In genomic region chr19:47429140-47429793, GRCh38 we compare ENCODE assay signal across 16 cellular contexts. TPM values are rescaled to one million over a fixed set of nuclear protein-coding genes. Genes with fewer than 3 reads are reported as not detected.
DNase-seq lines count a peak whose midpoint lies in the region; TF ChIP-seq lines count a peak whose summit lies in the region.
"Had no signal": no experiment of that assay in that cellular context is flagged by ENCODE, and none has a peak within 500 bp of the region (broad histone marks: within the 10 kb centered on the region; RNA-seq: fewer than 3 reads in every experiment).

No MANE protein-coding gene starts in this region.

- H3K18ac ChIP-seq in neuronal stem cell (ENCODE audit: low read length) = peak overlapping the region; percentile 83

- H2BK120ac ChIP-seq in neuronal stem cell (ENCODE audit: low read depth, low read length) = peak overlapping the region; percentile 50

- H4K91ac ChIP-seq in neuronal stem cell (ENCODE audit: low read depth, low read length, poor library complexity) = no peak overlapping the region

- H3K9me3 Mint-ChIP-seq in activated CD4-positive, alpha-beta T cell treated with anti-CD3 and anti-CD28 coated beads, Interleukin-2, amount 10 ng/mL, durations not matched to agents 24 days and 14 days = no peaks in the 10 kb centered on the region
- no peaks in the 10 kb centered on the region for H3K9me3 Mint-ChIP-seq in dendritic cell treated with granulocyte-macrophage colony-stimulating factor and Interleukin-4, amounts not matched to agents 40 ng/mL and 50 ng/mL, for 4 days
- no peaks in the 10 kb centered on the region for H3K9me3 Mint-ChIP-seq in chondrocyte (ENCODE audit: low read depth)

- H4K20me1 ChIP-seq in KMS-11 (ENCODE audit: insufficient read depth) = no peaks in the 10 kb centered on the region

- no peaks in the 10 kb centered on the region for H3K36me3 ChIP-seq in KMS-11 (ENCODE audit: insufficient read depth)
- H3K36me3 ChIP-seq in neuronal stem cell (replicated peaks in 1 of 2; ENCODE audit: control insufficient read depth in 2 of 2, insufficient read depth in 2 of 2, low read length in 2 of 2) = no peaks in the 10 kb centered on the region
- H3K36me3 ChIP-seq: ascending aorta, esophagus squamous epithelium had no signal

- intact Hi-C loops in activated CD4-positive, alpha-beta T cell treated with anti-CD3 and anti-CD28 coated beads, Interleukin-2, amount 10 ng/mL, durations not matched to agents 24 days and 14 days (cut with micrococcal nuclease) = no loop called here
- intact Hi-C loops in dendritic cell treated with granulocyte-macrophage colony-stimulating factor and Interleukin-4, amounts not matched to agents 40 ng/mL and 50 ng/mL, for 4 days (cut with micrococcal nuclease) = no loop called here

- no peaks in the 10 kb centered on the region for H3K79me2 ChIP-seq in KMS-11 (ENCODE audit: insufficient read depth, low read depth)

- no peak overlapping the region for H3K14ac ChIP-seq in neuronal stem cell (ENCODE audit: low read length)

- H3K9me3 ChIP-seq in neuronal stem cell (replicated peaks in 1 of 2; ENCODE audit: control insufficient read depth in 2 of 2, insufficient read depth in 1 of 2, low read depth in 1 of 2, low read length in 2 of 2) = no peaks in the 10 kb centered on the region
- H3K9me3 ChIP-seq: ascending aorta, esophagus squamous epithelium had no signal

- H2BK12ac ChIP-seq in neuronal stem cell (ENCODE audit: low read length) = peak overlapping the region; percentile 16

- H2BK5ac ChIP-seq in neuronal stem cell (ENCODE audit: low read length) = no peak overlapping the region

- TF ChIP-seq CTCF in KMS-11 (conservative IDR thresholded peaks at IDR 0.05; ENCODE audit: low read depth, low read length) = no peak
- TF ChIP-seq CTCF in chondrocyte (IDR thresholded peaks at IDR 0.05) = no peak

- no CpG with 5 or more reads among the region's 20 CpGs for WGBS in neuronal stem cell (ENCODE audit: extremely low coverage in 2 of 2, insufficient read length in 2 of 2, insufficient replicate concordance in 1 of 2), 2 donors

- H2BK15ac ChIP-seq in neuronal stem cell (ENCODE audit: low read length) = peak overlapping the region; percentile 30

- peaks cover 20% of the 10 kb centered on the region for H3K4me1 Mint-ChIP-seq in activated CD4-positive, alpha-beta T cell treated with anti-CD3 and anti-CD28 coated beads, Interleukin-2, amount 10 ng/mL, durations not matched to agents 24 days and 14 days
- peaks cover 20% of the 10 kb centered on the region for H3K4me1 Mint-ChIP-seq in dendritic cell treated with granulocyte-macrophage colony-stimulating factor and Interleukin-4, amounts not matched to agents 40 ng/mL and 50 ng/mL, for 4 days (ENCODE audit: low read depth)
- H3K4me1 Mint-ChIP-seq in chondrocyte (ENCODE audit: low read depth) = peaks cover 6% of the 10 kb centered on the region

- H2AK5ac ChIP-seq in neuronal stem cell (ENCODE audit: low read depth, low read length) = peak overlapping the region; percentile 83

- peaks cover 20% of the 10 kb centered on the region for H3K27me3 Mint-ChIP-seq in activated CD4-positive, alpha-beta T cell treated with anti-CD3 and anti-CD28 coated beads, Interleukin-2, amount 10 ng/mL, durations not matched to agents 24 days and 14 days
- H3K27me3 Mint-ChIP-seq in dendritic cell treated with granulocyte-macrophage colony-stimulating factor and Interleukin-4, amounts not matched to agents 40 ng/mL and 50 ng/mL, for 4 days = peaks cover 16% of the 10 kb centered on the region
- H3K27me3 Mint-ChIP-seq in chondrocyte (ENCODE audit: low read depth) = no peaks in the 10 kb centered on the region

- H3K27ac Mint-ChIP-seq in activated CD4-positive, alpha-beta T cell treated with anti-CD3 and anti-CD28 coated beads, Interleukin-2, amount 10 ng/mL, durations not matched to agents 24 days and 14 days = peak overlapping the region; percentile 80
- H3K27ac Mint-ChIP-seq in dendritic cell treated with granulocyte-macrophage colony-stimulating factor and Interleukin-4, amounts not matched to agents 40 ng/mL and 50 ng/mL, for 4 days = peak overlapping the region; percentile 42
- H3K27ac Mint-ChIP-seq in chondrocyte (ENCODE audit: unreplicated experiment) = no peak overlapping the region

- no peak overlapping the region for H3K27ac ChIP-seq in KMS-11
- no peak overlapping the region for H3K27ac ChIP-seq in neuronal stem cell (replicated peaks; ENCODE audit: low read length)
- H3K27ac ChIP-seq: ascending aorta had no signal

- H3K4me1 ChIP-seq in KMS-11 (ENCODE audit: low read depth, poor library complexity, severe bottlenecking) (peaks cover 29% of the 10 kb centered on the region), neuronal stem cell (ENCODE audit: control insufficient read depth in 2 of 2, insufficient read depth in 1 of 2, low read depth in 1 of 2, low read length in 2 of 2) (peaks cover 15 to 18% of the 10 kb centered on the region in 2 donors)

- H3K36me3 Mint-ChIP-seq in activated CD4-positive, alpha-beta T cell treated with anti-CD3 and anti-CD28 coated beads, Interleukin-2, amount 10 ng/mL, durations not matched to agents 24 days and 14 days (ENCODE audit: low read depth) = peaks cover 4% of the 10 kb centered on the region
- H3K36me3 Mint-ChIP-seq in dendritic cell treated with granulocyte-macrophage colony-stimulating factor and Interleukin-4, amounts not matched to agents 40 ng/mL and 50 ng/mL, for 4 days (ENCODE audit: low read depth) = no peaks in the 10 kb centered on the region
- no peaks in the 10 kb centered on the region for H3K36me3 Mint-ChIP-seq in chondrocyte (ENCODE audit: low read depth)

- H3K23ac ChIP-seq in neuronal stem cell (ENCODE audit: low read depth, low read length, poor library complexity) = no peak overlapping the region

- H3K27me3 ChIP-seq in KMS-11 (ENCODE audit: insufficient read depth, low read depth) = peaks cover 32% of the 10 kb centered on the region
- peaks cover 5 to 28% (median 9%) of the 10 kb centered on the region in 3 experiments for H3K27me3 ChIP-seq in neuronal stem cell (ENCODE audit: control insufficient read depth in 3 of 3, insufficient read depth in 3 of 3, low read depth in 1 of 3, low read length in 3 of 3)

- no peak overlapping the region for H4K8ac ChIP-seq in neuronal stem cell (ENCODE audit: low read depth, low read length)

- H3K4me3 Mint-ChIP-seq in activated CD4-positive, alpha-beta T cell treated with anti-CD3 and anti-CD28 coated beads, Interleukin-2, amount 10 ng/mL, durations not matched to agents 24 days and 14 days = peak overlapping the region; percentile 78
- peak overlapping the region; percentile 57 for H3K4me3 Mint-ChIP-seq in dendritic cell treated with granulocyte-macrophage colony-stimulating factor and Interleukin-4, amounts not matched to agents 40 ng/mL and 50 ng/mL, for 4 days
- H3K4me3 Mint-ChIP-seq in chondrocyte (ENCODE audit: unreplicated experiment) = no peak overlapping the region

- no peaks in the 10 kb centered on the region for H3K79me1 ChIP-seq in neuronal stem cell (ENCODE audit: low read depth, low read length)

- no peak overlapping the region for H3K4ac ChIP-seq in neuronal stem cell (ENCODE audit: low read length)

- H2AFZ ChIP-seq in KMS-11 (ENCODE audit: low read depth) = peak overlapping the region; percentile 66; the same call in 1 of the 2 replicates
- peak overlapping the region; percentile 81 for H2AFZ ChIP-seq in neuronal stem cell (ENCODE audit: low read length)

- H3K9ac ChIP-seq in KMS-11 = no peak overlapping the region
- no peak overlapping the region for H3K9ac ChIP-seq in neuronal stem cell (ENCODE audit: low read depth, low read length, poor library complexity)

- H3K4me3 ChIP-seq in KMS-11 (IDR thresholded peaks at IDR 0.05; ENCODE audit: insufficient read depth, low read depth, low read length) (no peak overlapping the region), neuronal stem cell (ENCODE audit: low read length in 2 of 2) (no peak overlapping the region)

- no peak for DNase-seq in activated CD4-positive, alpha-beta T cell treated with anti-CD3 and anti-CD28 coated beads, Interleukin-2, amount 10 ng/mL, durations not matched to agents 24 days and 14 days
- no peak for DNase-seq in activated CD4-positive, alpha-beta T cell treated with anti-CD3 and anti-CD28 coated beads, Interleukin-2, amount 50 U/mL, for 48 hours
- DNase-seq in neuronal stem cell (ENCODE audit: low spot score) (no peak), middle frontal gyrus (ENCODE audit: extremely low spot score, low spot score) (no peak), chondrocyte (ENCODE audit: low spot score) (no peak), 8988T (no peak)
- DNase-seq: activated T-cell treated with anti-CD3 and anti-CD28 coated beads, Interleukin-2, amount 50 U/mL, for 1 hour; COR-L47; esophagus squamous epithelium; NCI-H2227 treated with DMSO at 0.1 percent for 48 hours; stimulated activated CD4-positive, alpha-beta T cell treated with anti-CD3 and anti-CD28 coated beads, Interleukin-4, amount 100 ng/mL, for 4 hours had no signal

- H3K4me2 ChIP-seq in KMS-11 (peak overlapping the region; percentile 84), neuronal stem cell (ENCODE audit: insufficient read depth, low read length, poor library complexity, severe bottlenecking) (no peak overlapping the region)

RNA-seq across cellular contexts. Expression of gene MEIS3, which starts 9.9 kb away (rescaled TPM):
- not detected in 2 replicates for total RNA-seq in activated CD4-positive, alpha-beta T cell treated with anti-CD3 and anti-CD28 coated beads, Interleukin-2, amount 10 ng/mL, durations not matched to agents 24 days and 14 days
- 110 TPM for polyA plus RNA-seq in neuronal stem cell (2013, experiment 1 of 2)
- polyA plus RNA-seq in neuronal stem cell (2013, experiment 2 of 2) = 102 TPM
- 79.5 to 83.4 TPM (median 82.2 TPM) in 3 replicates for total RNA-seq in chondrocyte
- total RNA-seq: dermis blood vessel endothelial cell had no signal

RNA-seq across cellular contexts. Expression of gene SLC8A2, which starts 42.4 kb away (rescaled TPM):
- 0.05 TPM in 1 of 2 replicates, not detected in the other for total RNA-seq in activated CD4-positive, alpha-beta T cell treated with anti-CD3 and anti-CD28 coated beads, Interleukin-2, amount 10 ng/mL, durations not matched to agents 24 days and 14 days
- polyA plus RNA-seq in neuronal stem cell (2013, experiment 1 of 2) = 4.7 TPM
- polyA plus RNA-seq in neuronal stem cell (2013, experiment 2 of 2) = 5.5 TPM
- total RNA-seq in chondrocyte = 0.27 to 0.42 TPM (median 0.31 TPM) in 3 replicates
- total RNA-seq: ascending aorta, lung microvascular endothelial cell had no signal

RNA-seq across cellular contexts. Expression of gene KPTN, which starts 54.8 kb away (rescaled TPM):
- 10.1 and 12.2 TPM in 2 replicates for total RNA-seq in activated CD4-positive, alpha-beta T cell treated with anti-CD3 and anti-CD28 coated beads, Interleukin-2, amount 10 ng/mL, durations not matched to agents 24 days and 14 days
- polyA plus RNA-seq in neuronal stem cell (2013, experiment 1 of 2) = 17.3 TPM
- 17.4 TPM for polyA plus RNA-seq in neuronal stem cell (2013, experiment 2 of 2)
- total RNA-seq in chondrocyte = 9.1 to 12.0 TPM (median 9.7 TPM) in 3 replicates

Comparison
In these comparisons a context has a peak if more than half of its experiments do, and no peak if none do; other contexts are left out.
1. RNA of gene MEIS3, which starts 9.9 kb away (total RNA-seq): 79.5 to 83.4 TPM in chondrocyte; not detected in activated CD4-positive, alpha-beta T cell treated with anti-CD3 and anti-CD28 coated beads, Interleukin-2, amount 10 ng/mL, durations not matched to agents 24 days and 14 days; every median in the first group is over 10 times any median in the second.